ENCODE assay signal across 2 cellular contexts in the genomic region with DNA sequence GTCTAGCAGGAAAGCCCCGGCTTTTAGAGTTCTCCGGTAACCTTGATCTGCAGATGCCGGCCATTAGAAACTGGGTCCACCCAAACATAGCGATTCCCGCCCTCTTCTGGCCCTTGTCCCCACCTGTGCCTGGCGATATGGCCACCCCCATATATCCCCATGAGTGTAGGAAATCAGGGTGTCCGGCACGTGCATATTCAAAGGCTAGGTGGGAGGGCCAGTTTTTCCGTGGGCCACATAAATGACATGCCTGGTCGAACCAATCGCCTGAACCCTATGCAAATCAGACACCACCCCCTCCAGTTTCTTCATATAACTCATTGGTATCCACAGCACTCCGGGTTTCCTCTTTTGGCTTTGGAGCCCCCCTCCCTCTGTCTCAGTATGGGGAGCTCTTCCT.
TF ChIP-seq lines count a peak whose summit lies in the region.

No MANE protein-coding gene starts in this region.

TF ChIP-seq in HepG2, 621 proteins besides CTCF, POLR2A, EP300 and RAD21 (continues in another document):
- TF ChIP-seq ZNF407 (CRISPR knock-in tag; IDR thresholded peaks at IDR 0.05; ENCODE audit: not compliant biosample characterization), result no peak
- no peak for TF ChIP-seq ZNF598 (CRISPR knock-in tag; IDR thresholded peaks at IDR 0.05; ENCODE audit: borderline replicate concordance)
- no peak for TF ChIP-seq ZNF619 (CRISPR knock-in tag; IDR thresholded peaks at IDR 0.05)
- TF ChIP-seq CENPBD1 (CRISPR knock-in tag; IDR thresholded peaks at IDR 0.05; ENCODE audit: borderline replicate concordance, low read depth), result no peak
- no peak for TF ChIP-seq ZNF383 (CRISPR knock-in tag; IDR thresholded peaks at IDR 0.05; ENCODE audit: borderline replicate concordance)
- TF ChIP-seq MAZ (IDR thresholded peaks at IDR 0.05; ENCODE audit: borderline replicate concordance, low read depth, low read length), result no peak
- no peak for TF ChIP-seq MAZ (CRISPR knock-in tag; IDR thresholded peaks at IDR 0.05; ENCODE audit: low read depth)
- no peak for TF ChIP-seq ZNF512 (CRISPR knock-in tag; IDR thresholded peaks at IDR 0.05)
- no peak for TF ChIP-seq NR0B2 (CRISPR knock-in tag; IDR thresholded peaks at IDR 0.05)
- TF ChIP-seq, protein P1, sequence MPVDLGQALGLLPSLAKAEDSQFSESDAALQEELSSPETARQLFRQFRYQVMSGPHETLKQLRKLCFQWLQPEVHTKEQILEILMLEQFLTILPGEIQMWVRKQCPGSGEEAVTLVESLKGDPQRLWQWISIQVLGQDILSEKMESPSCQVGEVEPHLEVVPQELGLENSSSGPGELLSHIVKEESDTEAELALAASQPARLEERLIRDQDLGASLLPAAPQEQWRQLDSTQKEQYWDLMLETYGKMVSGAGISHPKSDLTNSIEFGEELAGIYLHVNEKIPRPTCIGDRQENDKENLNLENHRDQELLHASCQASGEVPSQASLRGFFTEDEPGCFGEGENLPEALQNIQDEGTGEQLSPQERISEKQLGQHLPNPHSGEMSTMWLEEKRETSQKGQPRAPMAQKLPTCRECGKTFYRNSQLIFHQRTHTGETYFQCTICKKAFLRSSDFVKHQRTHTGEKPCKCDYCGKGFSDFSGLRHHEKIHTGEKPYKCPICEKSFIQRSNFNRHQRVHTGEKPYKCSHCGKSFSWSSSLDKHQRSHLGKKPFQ (CRISPR knock-in tag; IDR thresholded peaks at IDR 0.05; ENCODE audit: insufficient replicate concordance), result no peak
- no peak for TF ChIP-seq ZNF451 (CRISPR knock-in tag; IDR thresholded peaks at IDR 0.05)
- TF ChIP-seq DNMT1 (CRISPR knock-in tag; IDR thresholded peaks at IDR 0.05), result no peak
- no peak for TF ChIP-seq NBN (conservative IDR thresholded peaks at IDR 0.05)

TF ChIP-seq in endothelial cell of umbilical vein, 7 proteins besides CTCF, POLR2A, EP300 and RAD21:
- TF ChIP-seq FOS (IDR thresholded peaks at IDR 0.05; ENCODE audit: borderline replicate concordance, insufficient read depth, low read length) (no peak), POLR2AphosphoS5 (IDR thresholded peaks at IDR 0.05; ENCODE audit: insufficient read depth, low read depth, low read length) (no peak), JUN (IDR thresholded peaks at IDR 0.05; ENCODE audit: borderline replicate concordance, insufficient read depth, insufficient read length, low read depth) (no peak), MAX (IDR thresholded peaks at IDR 0.05; ENCODE audit: insufficient read depth, insufficient read length) (no peak), EZH2 (IDR thresholded peaks at IDR 0.05; ENCODE audit: borderline replicate concordance, low read depth, low read length, severe bottlenecking) (no peak), MYC (IDR thresholded peaks at IDR 0.05; ENCODE audit: low read depth, low read length) (no peak)
TF ChIP-seq in endothelial cell of umbilical vein: peak in this region for 0.
